In the genomic region with DNA sequence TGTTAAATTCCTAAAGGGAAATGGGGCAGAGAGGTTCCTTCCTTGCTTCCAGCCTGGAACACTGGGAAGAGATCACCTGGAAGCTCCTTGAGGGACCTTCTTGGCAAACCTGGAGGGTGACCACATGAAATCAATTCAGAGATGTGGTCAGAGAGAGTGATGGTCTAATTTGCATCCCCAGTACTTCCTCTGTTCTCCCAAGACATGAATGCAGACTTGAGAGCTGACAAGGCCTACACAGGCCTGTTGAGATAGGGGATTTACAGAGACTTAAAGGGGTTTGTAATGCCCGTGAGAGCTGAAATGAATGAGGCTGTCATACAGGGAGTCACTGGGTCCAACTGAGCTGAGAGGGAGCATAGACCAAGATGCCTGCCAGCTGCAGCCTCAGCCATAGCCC, we compare ENCODE assay signal across 13 cellular contexts. TPM values are rescaled to one million over a fixed set of nuclear protein-coding genes. Genes with fewer than 3 reads are reported as not detected.
DNase-seq lines count a peak whose midpoint lies in the region; ATAC-seq, FAIRE-seq and TF ChIP-seq lines count a peak whose summit lies in the region.
"Had no signal": no experiment of that assay in that cellular context is flagged by ENCODE, and none has a peak within 500 bp of the region (broad histone marks: within the 10 kb centered on the region; RNA-seq: fewer than 3 reads in every experiment).

No MANE protein-coding gene starts in this region.

- H3K36me3 ChIP-seq in WERI-Rb-1 (no peaks in the 10 kb centered on the region), lower lobe of right lung (no peaks in the 10 kb centered on the region)
- H3K36me3 ChIP-seq: cardiac muscle cell had no signal

- peak; percentile 70 for FAIRE-seq in GM12891 (lab: Jason Lieb, UNC)

- intact Hi-C loops in lower lobe of right lung (cut with DNase I) (no loop called here), lower leg skin (cut with DNase I; ENCODE audit: low total_unique reads) (no loop called here)

- DNase-seq in GM12891 (ENCODE audit: insufficient read length, low spot score) (no peak), WERI-Rb-1 (peak; percentile 26), lower lobe of right lung (no peak), lower leg skin (ENCODE audit: low spot score in 2 of 2) (no peak), NCI-H2107 (lab: John Stamatoyannopoulos, UW) (no peak)
- DNase-seq: foreskin keratinocyte, KG1, NCI-H446 had no signal

- H3K9me3 ChIP-seq in WERI-Rb-1 (ENCODE audit: severe bottlenecking) (no peaks in the 10 kb centered on the region), lower lobe of right lung (no peaks in the 10 kb centered on the region)

- H3K4me1 ChIP-seq in lower lobe of right lung = no peaks in the 10 kb centered on the region

- H3K4me3 ChIP-seq in WERI-Rb-1 (ENCODE audit: low read depth, low read length) (no peak overlapping the region), lower lobe of right lung (no peak overlapping the region), lower leg skin (ENCODE audit: low read depth, poor library complexity, severe bottlenecking) (no peak overlapping the region)
- H3K4me3 ChIP-seq: cardiac muscle cell had no signal

- H3K27ac ChIP-seq in WERI-Rb-1 (no peak overlapping the region), lower lobe of right lung (no peak overlapping the region)
- H3K27ac ChIP-seq: cardiac muscle cell had no signal

- ATAC-seq in GM19467 (IDR thresholded peaks at IDR 0.05; ENCODE audit: unreplicated experiment) (peak; percentile 64), HG02852 (IDR thresholded peaks at IDR 0.05; ENCODE audit: unreplicated experiment) (peak; percentile 82), HG03521 (IDR thresholded peaks at IDR 0.05; ENCODE audit: unreplicated experiment) (no peak), lower lobe of right lung (no peak)
- ATAC-seq: foreskin keratinocyte, WTC11 had no signal

- TF ChIP-seq CTCF in WERI-Rb-1 (IDR thresholded peaks at IDR 0.05; ENCODE audit: low read depth, low read length) (no peak), lower lobe of right lung (IDR thresholded peaks at IDR 0.05) (no peak), lower leg skin (IDR thresholded peaks at IDR 0.05) (no peak)

- whole genome bisulfite sequencing in lower leg skin, 2 donors = 94 to 100% methylated on average over 1 of the region's 1 CpG

- H3K27me3 ChIP-seq in WERI-Rb-1 (ENCODE audit: insufficient read depth, low read depth, severe bottlenecking) (no peaks in the 10 kb centered on the region), lower lobe of right lung (ENCODE audit: low read depth) (no peaks in the 10 kb centered on the region)
- H3K27me3 ChIP-seq: cardiac muscle cell, foreskin keratinocyte had no signal

- no peak for TF ChIP-seq POLR2A in GM12891 (IDR thresholded peaks at IDR 0.05; ENCODE audit: low read depth, low read length)
- no peak for TF ChIP-seq POLR2A in lower leg skin (IDR thresholded peaks at IDR 0.05)

TF ChIP-seq in GM12891, 5 proteins besides CTCF, POLR2A, EP300 and RAD21:
- no peak for TF ChIP-seq TAF1 (IDR thresholded peaks at IDR 0.05; ENCODE audit: low read depth, low read length)
- no peak for TF ChIP-seq POLR2AphosphoS5 (IDR thresholded peaks at IDR 0.05; ENCODE audit: low read depth, low read length)
- TF ChIP-seq POU2F2 (IDR thresholded peaks at IDR 0.05; ENCODE audit: low read depth, low read length) = peak; percentile 59
- TF ChIP-seq SPI1 (IDR thresholded peaks at IDR 0.05; ENCODE audit: low read depth, low read length) = no peak
TF ChIP-seq in GM12891: peak in this region for 1.

RNA-seq across cellular contexts. Expression of a gene that starts 45.1 kb away (rescaled TPM):
- 18.8 TPM for polyA plus RNA-seq in GM12891 (2012; ENCODE audit: low read depth, missing spikeins)
- 34.6 TPM for total RNA-seq in lower lobe of right lung
- total RNA-seq in lower leg skin = 10 to 100 TPM; 11.4 to 25.8 (median 17.7) TPM

Comparison
In these comparisons a context has a peak if more than half of its experiments do, and no peak if none do; other contexts are left out.
1. ATAC-seq: peak in GM19467 (single experiment) and HG02852 (single experiment); none in HG03521 (single experiment) and lower lobe of right lung (0 of 2).